Comparison of ENCODE assay signal across 1 cellular context in the genomic region with DNA sequence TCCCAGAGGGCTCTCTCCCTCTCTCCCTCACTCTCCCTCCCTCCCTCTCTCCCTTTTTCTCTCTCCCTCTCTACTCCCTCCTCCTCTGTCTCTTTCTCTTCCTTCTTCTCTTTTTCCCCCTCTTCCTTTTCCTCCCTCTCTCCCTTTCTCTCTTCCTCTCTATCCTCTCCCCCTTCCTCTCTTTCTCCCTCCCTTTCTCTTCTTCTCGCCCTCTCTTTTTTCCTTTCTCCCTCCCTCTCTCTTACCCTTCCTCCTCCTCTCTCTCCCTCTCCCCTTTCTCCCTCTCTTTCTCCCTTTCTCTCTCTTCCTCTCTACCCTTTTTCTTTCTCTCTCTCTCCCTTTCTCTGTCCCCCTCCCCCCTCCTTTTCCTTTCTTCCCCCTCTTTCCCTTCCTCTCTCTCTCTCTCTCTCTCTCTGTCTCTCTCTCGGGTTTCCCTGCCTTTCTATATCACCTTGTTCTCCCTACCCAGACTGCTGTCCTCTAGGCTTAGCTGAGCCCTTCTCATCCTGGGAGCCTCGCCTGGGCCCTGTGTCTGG.
TF ChIP-seq lines count a peak whose summit lies in the region.

No MANE protein-coding gene starts in this region.

TF ChIP-seq in H1, 55 proteins besides CTCF, POLR2A, EP300 and RAD21:
- TF ChIP-seq JUN (IDR thresholded peaks at IDR 0.05; ENCODE audit: low read depth, low read length) = no peak
- TF ChIP-seq TAF7 (optimal IDR thresholded peaks at IDR 0.05; ENCODE audit: borderline replicate concordance, low read depth, low read length) = no peak
- no peak for TF ChIP-seq SP2 (IDR thresholded peaks at IDR 0.05; ENCODE audit: low read length)
- TF ChIP-seq POU5F1 (IDR thresholded peaks at IDR 0.05; ENCODE audit: low read depth, low read length) = no peak
- TF ChIP-seq ZNF274 (IDR thresholded peaks at IDR 0.05; ENCODE audit: borderline replicate concordance, extremely low read depth, low read length) = no peak
- no peak for TF ChIP-seq SIN3A (conservative IDR thresholded peaks at IDR 0.05 in 1 of 2, IDR thresholded peaks at IDR 0.05 in 1 of 2; ENCODE audit: low read depth in 1 of 2, low read length in 2 of 2)
- TF ChIP-seq NANOG (IDR thresholded peaks at IDR 0.05; ENCODE audit: insufficient read depth, low read depth, low read length, poor library complexity, severe bottlenecking) = no peak
- no peak for TF ChIP-seq TBP (IDR thresholded peaks at IDR 0.05; ENCODE audit: low read depth, low read length)
- TF ChIP-seq SAP30 (IDR thresholded peaks at IDR 0.05; ENCODE audit: insufficient read depth, insufficient replicate concordance, low read length) = no peak
- TF ChIP-seq KDM1A (IDR thresholded peaks at IDR 0.05; ENCODE audit: borderline replicate concordance, low read length) = no peak
- no peak for TF ChIP-seq TEAD4 (IDR thresholded peaks at IDR 0.05; ENCODE audit: low read depth, low read length)
- no peak for TF ChIP-seq POLR2AphosphoS5 (IDR thresholded peaks at IDR 0.05; ENCODE audit: low read depth, low read length)
- TF ChIP-seq TAF1 (IDR thresholded peaks at IDR 0.05; ENCODE audit: low read depth, low read length) = no peak
